ENCODE assay signal across 18 cellular contexts in the genomic region with DNA sequence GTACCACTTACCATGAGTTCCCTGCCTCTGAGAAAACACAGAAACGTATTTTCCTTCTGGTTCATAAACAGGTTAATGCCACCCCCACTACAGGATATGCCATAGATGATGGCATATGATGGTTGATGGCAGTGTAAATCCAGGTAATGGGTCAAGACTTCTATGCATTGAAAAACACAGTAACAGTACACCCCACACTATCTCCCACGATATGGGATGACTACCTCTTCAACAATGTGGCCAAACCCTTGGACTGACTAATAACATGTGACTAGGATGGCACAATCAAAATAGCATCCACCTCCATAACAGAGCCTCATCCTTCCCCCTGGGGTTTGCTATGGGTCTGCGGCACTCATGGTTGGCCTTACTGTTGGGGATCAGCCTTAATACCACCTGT. TPM values are rescaled to one million over a fixed set of nuclear protein-coding genes. Genes with fewer than 3 reads are reported as not detected.
"Had no signal": no experiment of that assay in that cellular context is flagged by ENCODE, and none has a peak within 500 bp of the region (broad histone marks: within the 10 kb centered on the region; RNA-seq: fewer than 3 reads in every experiment).

No MANE protein-coding gene starts in this region.

- H3K27ac ChIP-seq: lower lobe of right lung, skin epidermis, transverse colon, vagina had no signal

- DNase-seq: activated B cell treated with CpG ODN at 0.5 μM for 24 hours; activated CD4-positive, alpha-beta T cell treated with anti-CD3 and anti-CD28 coated beads, Interleukin-2, amount 10 ng/mL, durations not matched to agents 24 days and 14 days; activated CD8-positive, alpha-beta memory T cell treated with anti-CD3 and anti-CD28 coated beads, Interleukin-2, amount 50 U/mL, for 48 hours; activated gamma-delta T cell; activated naive CD8-positive, alpha-beta T cell treated with anti-CD3 and anti-CD28 coated beads for 36 hours; activated T-cell treated with anti-CD3 and anti-CD28 coated beads, Interleukin-2, amount 50 U/mL, for 72 hours; effector memory CD4-positive, alpha-beta T cell; erythroblast; lower lobe of right lung; nephron progenitor cell; occipital lobe; stimulated activated CD4-positive, alpha-beta T cell treated with anti-CD3 and anti-CD28 coated beads, Interleukin-4, amount 100 ng/mL, for 4 hours; stimulated activated CD8-positive, alpha-beta memory T cell treated with anti-CD3 and anti-CD28 coated beads, Interleukin-4, amount 100 ng/mL, for 48 hours; stimulated activated naive CD4-positive, alpha-beta T cell treated with Interleukin-2 at 50 U/mL for 16 hours; T-helper 17 cell; transverse colon had no signal

- ATAC-seq: activated T-cell treated with anti-CD3 and anti-CD28 coated beads, Interleukin-2, amount 50 U/mL, for 72 hours; lower lobe of right lung; T-helper 17 cell had no signal

- H3K4me3 ChIP-seq: lower lobe of right lung, skin epidermis, transverse colon, vagina had no signal

RNA-seq across cellular contexts. Expression of a gene that starts 23.2 kb away (rescaled TPM):
- total RNA-seq: vagina had no signal
